8 cellular contexts compared by ENCODE assay signal in the genomic region with DNA sequence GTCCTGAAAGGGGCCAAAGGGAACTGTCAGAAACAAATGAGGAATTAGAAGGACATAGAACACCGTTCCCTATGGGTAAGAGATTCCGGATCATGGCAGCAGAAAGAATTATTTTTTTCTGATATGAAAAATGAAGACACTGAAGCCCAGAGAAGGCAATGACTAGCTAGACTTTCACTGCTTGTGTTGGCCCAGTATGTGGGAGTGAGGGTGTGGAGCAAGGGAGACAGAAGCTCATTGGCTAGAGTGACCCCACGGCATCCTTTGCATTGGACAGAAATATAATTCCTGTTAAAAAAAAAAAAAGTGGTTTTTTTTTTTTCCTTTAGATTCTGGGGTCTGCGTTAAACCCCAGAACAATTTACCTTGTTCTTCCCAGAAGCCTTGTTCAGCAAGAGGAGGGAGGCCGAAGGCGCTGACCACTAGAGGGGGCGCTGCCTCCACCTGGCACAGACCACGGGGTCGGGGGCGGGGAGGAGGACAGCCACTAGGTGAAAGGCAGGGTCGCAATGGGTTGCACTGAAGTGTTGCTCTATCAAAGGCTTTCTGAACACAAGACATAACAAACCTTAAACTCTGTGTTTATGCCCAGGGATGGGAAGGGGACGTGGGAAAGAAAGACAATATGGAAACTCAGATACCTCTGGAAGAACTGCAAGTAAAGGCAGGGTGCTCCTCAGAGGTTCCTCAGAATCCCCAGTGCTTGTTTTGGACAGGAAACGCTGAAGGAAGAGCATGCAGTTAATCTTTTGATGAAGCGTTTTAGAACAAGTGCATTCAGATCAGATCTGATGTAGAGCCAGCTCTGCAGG.
A peak's percentile ranks its signal among the peaks of the same experiment; 100 is the strongest.
DNase-seq lines count a peak whose midpoint lies in the region; ATAC-seq, FAIRE-seq and TF ChIP-seq lines count a peak whose summit lies in the region.

No MANE protein-coding gene starts in this region.

- peak; percentile 94 for ATAC-seq in HepG2
- peak; percentile 72 for ATAC-seq in upper lobe of right lung
- ATAC-seq in GM21576 (IDR thresholded peaks at IDR 0.05; ENCODE audit: unreplicated experiment) = no peak

- 5% methylated on average over 14 of the region's 14 CpGs for whole genome bisulfite sequencing in HepG2 (ENCODE audit: low lambda C conversion rate)

- in situ Hi-C loops in astrocyte of the spinal cord (cut with HindIII; ENCODE audit: low sequenced_read_pairs) = no loop called here
- in situ Hi-C loops in HepG2 (cut with HindIII; ENCODE audit: extremely low pct_ligation_motif_present, low pct_unique_long_range_greater_than_20kb) = loop anchor here (5.0 kb wide), 1 partner anchor 242 kb away; no protein-coding TSS in a partner anchor

- TF ChIP-seq CTCF in astrocyte of the spinal cord (IDR thresholded peaks at IDR 0.05; ENCODE audit: low read depth, low read length) (peak; percentile 72), HepG2 (CRISPR knock-in tag; IDR thresholded peaks at IDR 0.05) (peak; percentile 85), upper lobe of right lung (IDR thresholded peaks at IDR 0.05) (peak; percentile 62)

- peak; percentile 61 for DNase-seq in activated CD4-positive, alpha-beta T cell treated with anti-CD3 and anti-CD28 coated beads, Interleukin-2, amount 10 ng/mL, durations not matched to agents 24 days and 14 days
- DNase-seq in activated CD4-positive, alpha-beta T cell treated with anti-CD3 and anti-CD28 coated beads for 4 hours = no peak
- DNase-seq in NCI-H187 (lab: John Stamatoyannopoulos, UW) = peak; percentile 39 to 73
- no peak for DNase-seq in astrocyte of the spinal cord (ENCODE audit: low read depth, low spot score)
- peak; percentile 18 for DNase-seq in HepG2 (ENCODE audit: low spot score)
- peak; percentile 70 for DNase-seq in upper lobe of right lung
- DNase-seq in HPDE6-E6E7 (ENCODE audit: extremely low spot score) = no peak

- H3K4me3 ChIP-seq in astrocyte of the spinal cord (ENCODE audit: low read depth, low read length) (no peak overlapping the region), HepG2 (replicated peaks in 1 of 3; ENCODE audit: insufficient read depth in 1 of 3, low read depth in 2 of 3, low read length in 3 of 3) (no peak overlapping the region), upper lobe of right lung (no peak overlapping the region)

- no peak overlapping the region for H3K4me2 ChIP-seq in HepG2 (ENCODE audit: low read depth, low read length)

- H3K27ac Mint-ChIP-seq in activated CD4-positive, alpha-beta T cell treated with anti-CD3 and anti-CD28 coated beads, Interleukin-2, amount 10 ng/mL, durations not matched to agents 24 days and 14 days = no peak overlapping the region

- peaks cover 2% of the 10 kb centered on the region for H3K27me3 Mint-ChIP-seq in activated CD4-positive, alpha-beta T cell treated with anti-CD3 and anti-CD28 coated beads, Interleukin-2, amount 10 ng/mL, durations not matched to agents 24 days and 14 days

- H3K27me3 ChIP-seq in HepG2 (ENCODE audit: control insufficient read depth in 1 of 2, insufficient read depth in 2 of 2, low read length in 2 of 2) (peaks cover 0 to 3% of the 10 kb centered on the region in 2 experiments; a peak in 1 of 5 replicates), upper lobe of right lung (no peaks in the 10 kb centered on the region)

- peak; percentile 51; the same call in 1 of the 2 replicates for TF ChIP-seq RAD21 in HepG2 (CRISPR knock-in tag; IDR thresholded peaks at IDR 0.05)

- TF ChIP-seq EP300 in HepG2 (IDR thresholded peaks at IDR 0.05; ENCODE audit: low read depth in 2 of 2, low read length in 2 of 2) = no peak
- TF ChIP-seq EP300 in HepG2 (CRISPR knock-in tag; IDR thresholded peaks at IDR 0.05; ENCODE audit: borderline replicate concordance) = no peak

- CTCF ChIA-PET in HepG2 (lab: Yijun Ruan, JAX; ENCODE audit: low intra/inter-chr PET ratio, low total read pairs) = interaction anchor here (1.3 to 1.6 kb wide), 3 partner anchors 242 to 597 kb away, joined by 3 to 11 read pairs (median 9); no protein-coding TSS in a partner anchor

- intact Hi-C loops in activated CD4-positive, alpha-beta T cell treated with anti-CD3 and anti-CD28 coated beads, Interleukin-2, amount 10 ng/mL, durations not matched to agents 24 days and 14 days (cut with micrococcal nuclease) = no loop called here
- intact Hi-C loops in HepG2 (cut with micrococcal nuclease; ENCODE audit: unreplicated experiment) = no loop called here
- intact Hi-C loops in upper lobe of right lung (cut with DNase I) = loop anchor here (10.0 kb wide), 1 partner anchor 234 kb away; the partner anchor contains the start of gene NTF3

- no TSS peak for BruUV-seq in HepG2 (replicated peaks; lab: Mats Ljungman, UMichigan)

- H3K79me2 ChIP-seq in HepG2 (ENCODE audit: insufficient read depth, low read length) = no peaks in the 10 kb centered on the region

- no peaks in the 10 kb centered on the region for H3K9me3 Mint-ChIP-seq in activated CD4-positive, alpha-beta T cell treated with anti-CD3 and anti-CD28 coated beads, Interleukin-2, amount 10 ng/mL, durations not matched to agents 24 days and 14 days

- no peak overlapping the region for H3K27ac ChIP-seq in HepG2 (ENCODE audit: extremely low read length, insufficient read depth, low read length)
- no peak overlapping the region for H3K27ac ChIP-seq in upper lobe of right lung

- no peaks in the 10 kb centered on the region for H3K36me3 ChIP-seq in HepG2 (replicated peaks in 1 of 2; ENCODE audit: control insufficient read depth in 1 of 2, insufficient read depth in 2 of 2, low read length in 2 of 2)
- H3K36me3 ChIP-seq in upper lobe of right lung = no peaks in the 10 kb centered on the region

- no peaks in the 10 kb centered on the region for H3K4me1 Mint-ChIP-seq in activated CD4-positive, alpha-beta T cell treated with anti-CD3 and anti-CD28 coated beads, Interleukin-2, amount 10 ng/mL, durations not matched to agents 24 days and 14 days

- H3K9ac ChIP-seq in HepG2 (ENCODE audit: insufficient read depth, low read depth, low read length) = no peak overlapping the region

- no peak for TF ChIP-seq POLR2A in HepG2 (IDR thresholded peaks at IDR 0.05; ENCODE audit: insufficient read depth in 1 of 2, low read depth in 2 of 2, low read length in 2 of 2)

- H3K9me3 ChIP-seq in HepG2 (ENCODE audit: low read length) = no peaks in the 10 kb centered on the region
- H3K9me3 ChIP-seq in upper lobe of right lung = no peaks in the 10 kb centered on the region

- H3K4me1 ChIP-seq in HepG2 (ENCODE audit: insufficient read depth, low read length) (no peaks in the 10 kb centered on the region), upper lobe of right lung (no peaks in the 10 kb centered on the region)

- no peak overlapping the region for H2AFZ ChIP-seq in HepG2 (ENCODE audit: low read length)

- POLR2A ChIA-PET in HepG2 (lab: Yijun Ruan, JAX) = no interaction called here

- no peak for FAIRE-seq in HepG2 (lab: Jason Lieb, UNC)

- H4K20me1 ChIP-seq in HepG2 (ENCODE audit: insufficient read depth, low read length) = no peaks in the 10 kb centered on the region

- no peak overlapping the region for H3K4me3 Mint-ChIP-seq in activated CD4-positive, alpha-beta T cell treated with anti-CD3 and anti-CD28 coated beads, Interleukin-2, amount 10 ng/mL, durations not matched to agents 24 days and 14 days

- no peaks in the 10 kb centered on the region for H3K36me3 Mint-ChIP-seq in activated CD4-positive, alpha-beta T cell treated with anti-CD3 and anti-CD28 coated beads, Interleukin-2, amount 10 ng/mL, durations not matched to agents 24 days and 14 days (ENCODE audit: low read depth)

TF ChIP-seq in HepG2, 621 proteins besides CTCF, POLR2A, EP300 and RAD21 (continues in another document):
- TF ChIP-seq XRCC5 (optimal IDR thresholded peaks at IDR 0.05; ENCODE audit: low read length) (peak; percentile 65), STAG1 (CRISPR knock-in tag; IDR thresholded peaks at IDR 0.05) (peak; percentile 75), ZNF569 (CRISPR knock-in tag; IDR thresholded peaks at IDR 0.05; ENCODE audit: borderline replicate concordance) (no peak), TCF7L2 (IDR thresholded peaks at IDR 0.05; ENCODE audit: low read depth, low read length) (no peak), GFI1 (CRISPR knock-in tag; IDR thresholded peaks at IDR 0.05; ENCODE audit: borderline replicate concordance) (no peak), FOXJ3 (CRISPR knock-in tag; IDR thresholded peaks at IDR 0.05; ENCODE audit: borderline replicate concordance) (no peak), ZNF891 (CRISPR knock-in tag; IDR thresholded peaks at IDR 0.05) (no peak), ZNF75D (CRISPR knock-in tag; IDR thresholded peaks at IDR 0.05; ENCODE audit: borderline replicate concordance) (no peak), PAXIP1 (CRISPR knock-in tag; conservative IDR thresholded peaks at IDR 0.05) (no peak)

Comparison
In these comparisons a context has a peak if more than half of its experiments do, and no peak if none do; other contexts are left out.
1. DNase-seq: peak in activated CD4-positive, alpha-beta T cell treated with anti-CD3 and anti-CD28 coated beads, Interleukin-2, amount 10 ng/mL, durations not matched to agents 24 days and 14 days (single experiment), NCI-H187 (2 of 2), HepG2 (single experiment) and upper lobe of right lung (single experiment); none in activated CD4-positive, alpha-beta T cell treated with anti-CD3 and anti-CD28 coated beads for 4 hours (0 of 2), astrocyte of the spinal cord (single experiment) and HPDE6-E6E7 (single experiment).
2. Peak in every context shown above with its lines, with median percentiles within 50 percentile points of each other: CTCF ChIP-seq.